In the genomic region with DNA sequence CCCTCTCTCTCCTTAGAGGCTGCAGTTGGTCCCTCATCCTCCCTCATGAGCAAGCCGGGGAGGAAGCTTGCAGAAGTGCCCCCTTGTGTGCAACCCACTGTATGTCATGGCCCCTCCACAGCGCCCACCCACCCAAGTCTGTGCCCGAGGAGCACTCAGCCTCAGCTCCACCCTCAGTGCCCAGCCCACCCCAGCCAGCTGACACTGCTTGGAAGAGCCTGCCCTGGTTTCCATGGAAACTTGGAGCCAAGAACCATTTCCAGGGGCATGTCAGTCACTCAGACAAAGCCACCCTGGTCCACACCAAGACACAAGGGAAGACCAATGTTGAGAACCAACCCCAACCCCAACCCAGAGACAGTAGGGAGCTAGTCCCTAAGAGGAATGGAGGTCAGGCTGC, we compare ENCODE assay signal across 15 cellular contexts.
"Had no signal": no experiment of that assay in that cellular context is flagged by ENCODE, and none has a peak within 500 bp of the region (broad histone marks: within the 10 kb centered on the region; RNA-seq: fewer than 3 reads in every experiment).

No MANE protein-coding gene starts in this region.

- H3K27ac Mint-ChIP-seq: activated naive CD8-positive, alpha-beta T cell treated with anti-CD3 and anti-CD28 coated beads for 36 hours; activated T-helper 17 cell treated with anti-CD3 and anti-CD28 coated beads, Interleukin-2, amount 50 U/mL, for 72 hours; effector memory CD8-positive, alpha-beta T cell; immature natural killer cell had no signal

- H3K4me3 Mint-ChIP-seq: activated naive CD8-positive, alpha-beta T cell treated with anti-CD3 and anti-CD28 coated beads for 36 hours had no signal

- ATAC-seq: activated T-helper 17 cell treated with anti-CD3 and anti-CD28 coated beads, Interleukin-2, amount 50 U/mL, for 72 hours; effector memory CD8-positive, alpha-beta T cell; psoas muscle; right lobe of liver; stimulated activated memory B cell treated with anti-CD40 and anti-IgM and Interleukin-4, amounts not matched to agents 10 μg/mL and 1 μg/mL and 100 μg/mL, for 72 hours had no signal

- DNase-seq: activated CD4-positive, alpha-beta T cell treated with anti-CD3 and anti-CD28 coated beads, Interleukin-2, amount 50 U/mL, for 4 hours; activated naive CD4-positive, alpha-beta T cell; activated naive CD8-positive, alpha-beta T cell treated with anti-CD3 and anti-CD28 coated beads for 36 hours; amniotic stem cell; caudate nucleus; effector memory CD8-positive, alpha-beta T cell; immature natural killer cell; psoas muscle; stimulated activated CD4-positive, alpha-beta T cell treated with anti-CD3 and anti-CD28 coated beads, Interleukin-4, amount 100 ng/mL, for 24 hours; SW 1271; T-helper 2 cell had no signal

- H3K9me3 Mint-ChIP-seq: activated naive CD8-positive, alpha-beta T cell treated with anti-CD3 and anti-CD28 coated beads for 36 hours; activated T-helper 17 cell treated with anti-CD3 and anti-CD28 coated beads, Interleukin-2, amount 50 U/mL, for 72 hours; effector memory CD8-positive, alpha-beta T cell; neural crest cell; stimulated activated memory B cell treated with anti-CD40 and anti-IgM and Interleukin-4, amounts not matched to agents 10 μg/mL and 1 μg/mL and 100 μg/mL, for 72 hours had no signal

- H3K36me3 Mint-ChIP-seq: activated naive CD8-positive, alpha-beta T cell treated with anti-CD3 and anti-CD28 coated beads for 36 hours; immature natural killer cell; stimulated activated memory B cell treated with anti-CD40 and anti-IgM and Interleukin-4, amounts not matched to agents 10 μg/mL and 1 μg/mL and 100 μg/mL, for 72 hours had no signal
